8 cellular contexts compared by ENCODE assay signal in the genomic region with DNA sequence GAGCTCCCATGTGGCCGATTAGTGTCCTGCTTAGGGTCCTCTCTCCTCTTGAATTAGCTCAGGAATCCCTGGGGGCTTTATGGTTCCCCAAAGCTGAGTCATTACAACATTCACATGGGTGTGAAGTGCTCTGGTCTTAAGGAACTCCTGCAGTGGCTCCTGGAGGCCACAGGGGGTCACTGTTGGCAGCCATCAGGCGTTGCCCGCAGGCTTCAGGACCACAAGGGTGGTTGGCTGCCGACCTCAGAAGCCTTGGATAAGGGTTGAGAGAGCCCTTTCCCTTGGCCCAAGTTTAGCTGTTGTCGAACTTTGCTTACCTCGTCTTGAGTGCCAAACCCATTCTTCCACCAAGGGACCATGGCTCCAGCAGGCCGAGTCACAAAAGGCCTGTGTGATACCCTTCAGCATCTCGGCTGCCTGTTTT.
A peak's percentile ranks its signal among the peaks of the same experiment; 100 is the strongest.
DNase-seq lines count a peak whose midpoint lies in the region; ATAC-seq, FAIRE-seq and TF ChIP-seq lines count a peak whose summit lies in the region.

No MANE protein-coding gene starts in this region.

- no peak overlapping the region for H3K4me3 Mint-ChIP-seq in activated T-cell treated with anti-CD3 and anti-CD28 coated beads, Interleukin-2, amount 50 U/mL, for 72 hours

- no peak for TF ChIP-seq EP300 in sigmoid colon (IDR thresholded peaks at IDR 0.05)

- no peaks in the 10 kb centered on the region for H4K20me1 ChIP-seq in BLaER1 treated with 17β-estradiol and CSF1 and Interleukin-3, amounts not matched to agents 10 nM and 100 nM

- no peaks in the 10 kb centered on the region for H3K27me3 Mint-ChIP-seq in activated T-cell treated with anti-CD3 and anti-CD28 coated beads, Interleukin-2, amount 50 U/mL, for 72 hours (ENCODE audit: low read depth)

- H3K36me3 ChIP-seq in BLaER1 treated with 17β-estradiol and CSF1 and Interleukin-3, amounts not matched to agents 10 nM and 100 nM = peaks cover 0 to 64% (median 32%) of the 10 kb centered on the region in 11 experiments; a peak in 13 of 22 replicates
- H3K36me3 ChIP-seq in heart left ventricle = no peaks in the 10 kb centered on the region
- no peaks in the 10 kb centered on the region for H3K36me3 ChIP-seq in sigmoid colon

- H3K36me3 Mint-ChIP-seq in activated T-cell treated with anti-CD3 and anti-CD28 coated beads, Interleukin-2, amount 50 U/mL, for 72 hours (ENCODE audit: insufficient read depth in 2 of 2) = no peaks in the 10 kb centered on the region

- WGBS in heart left ventricle, 4 donors = 29 to 44% (median 39%) methylated on average over 8 of the region's 8 CpGs
- WGBS in sigmoid colon, 2 donors = 40 to 57% methylated on average over 8 of the region's 8 CpGs

- H3K4me2 ChIP-seq in BLaER1 treated with 17β-estradiol and CSF1 and Interleukin-3, amounts not matched to agents 10 nM and 100 nM = peak overlapping the region; percentile 61 to 87 (median 74)

- H3K27ac ChIP-seq in BLaER1 treated with 17β-estradiol and CSF1 and Interleukin-3, amounts not matched to agents 10 nM and 100 nM = peak overlapping the region in 10 of 11 experiments; percentile 55 to 79 (median 72); a peak in 19 of 22 replicates
- no peak overlapping the region for H3K27ac ChIP-seq in heart left ventricle
- H3K27ac ChIP-seq in sigmoid colon = no peak overlapping the region

- DNase-seq in NCI-H1694 treated with DMSO at 0.1 percent for 48 hours (lab: John Stamatoyannopoulos, UW) (peak; percentile 21), heart left ventricle (peak; percentile 25 to 76 (median 40)), sigmoid colon (peak; percentile 48), RCC 7860 (ENCODE audit: low spot score) (no peak)
- peak; percentile 40 to 45 for DNase-seq in activated T-cell treated with anti-CD3 and anti-CD28 coated beads, Interleukin-2, amount 50 U/mL, for 72 hours

- peak; percentile 78 for ATAC-seq in GM18519 (IDR thresholded peaks at IDR 0.05; ENCODE audit: low FRiP score, unreplicated experiment)
- peak; percentile 67 for ATAC-seq in HG02870 (IDR thresholded peaks at IDR 0.05; ENCODE audit: unreplicated experiment)
- peak; percentile 66 to 74 for ATAC-seq in activated T-cell treated with anti-CD3 and anti-CD28 coated beads, Interleukin-2, amount 50 U/mL, for 72 hours (replicated peaks in 1 of 2)
- ATAC-seq in heart left ventricle = peak in 3 of 4 donors; percentile 68 to 89 (median 88)

- FAIRE-seq in RCC 7860 (lab: Jason Lieb, UNC) = no peak

- H3K4me3 ChIP-seq in BLaER1 treated with 17β-estradiol and CSF1 and Interleukin-3, amounts not matched to agents 10 nM and 100 nM = no peak overlapping the region
- H3K4me3 ChIP-seq in heart left ventricle (no peak overlapping the region), sigmoid colon (no peak overlapping the region)

- H3K9me3 Mint-ChIP-seq in activated T-cell treated with anti-CD3 and anti-CD28 coated beads, Interleukin-2, amount 50 U/mL, for 72 hours = no peaks in the 10 kb centered on the region

- H3K27me3 ChIP-seq in BLaER1 treated with 17β-estradiol and CSF1 and Interleukin-3, amounts not matched to agents 10 nM and 100 nM = no peaks in the 10 kb centered on the region
- H3K27me3 ChIP-seq in heart left ventricle (no peaks in the 10 kb centered on the region), sigmoid colon (no peaks in the 10 kb centered on the region)

- H3K9me3 ChIP-seq in BLaER1 treated with 17β-estradiol and CSF1 and Interleukin-3, amounts not matched to agents 10 nM and 100 nM (replicated peaks in 1 of 11) = no peaks in the 10 kb centered on the region
- H3K9me3 ChIP-seq in heart left ventricle (no peaks in the 10 kb centered on the region), sigmoid colon (no peaks in the 10 kb centered on the region)

- no peak for TF ChIP-seq POLR2A in heart left ventricle (IDR thresholded peaks at IDR 0.05)
- TF ChIP-seq POLR2A in sigmoid colon (IDR thresholded peaks at IDR 0.05) = no peak

- peaks cover 4% of the 10 kb centered on the region for H3K4me1 Mint-ChIP-seq in activated T-cell treated with anti-CD3 and anti-CD28 coated beads, Interleukin-2, amount 50 U/mL, for 72 hours (ENCODE audit: low read depth)

- intact Hi-C loops in heart left ventricle (cut with DNase I) (loop anchor here in 2 of 10 donors (5.0 to 10.0 kb wide), 3 partner anchors 155 to 212 kb away; no protein-coding TSS in a partner anchor), sigmoid colon (cut with DNase I) (no loop called here)

- peak; percentile 45 to 77 (median 60) for TF ChIP-seq CTCF in heart left ventricle (IDR thresholded peaks at IDR 0.05)
- peak in 1 of 4 experiments; percentile 19 for TF ChIP-seq CTCF in sigmoid colon (IDR thresholded peaks at IDR 0.05)

- peak overlapping the region in 9 of 11 experiments; percentile 19 to 50 (median 36); a peak in 10 of 22 replicates for H3K9ac ChIP-seq in BLaER1 treated with 17β-estradiol and CSF1 and Interleukin-3, amounts not matched to agents 10 nM and 100 nM

- H3K27ac Mint-ChIP-seq in activated T-cell treated with anti-CD3 and anti-CD28 coated beads, Interleukin-2, amount 50 U/mL, for 72 hours = no peak overlapping the region

- H3K4me1 ChIP-seq in BLaER1 treated with 17β-estradiol and CSF1 and Interleukin-3, amounts not matched to agents 10 nM and 100 nM = peaks cover 50 to 73% (median 54%) of the 10 kb centered on the region in 10 experiments
- peaks cover 0 to 16% (median 0%) of the 10 kb centered on the region in 12 donors for H3K4me1 ChIP-seq in heart left ventricle
- H3K4me1 ChIP-seq in sigmoid colon = no peaks in the 10 kb centered on the region

Comparison
In these comparisons a context has a peak if more than half of its experiments do, and no peak if none do; other contexts are left out.
1. H3K27ac ChIP-seq: peak in BLaER1 treated with 17β-estradiol and CSF1 and Interleukin-3, amounts not matched to agents 10 nM and 100 nM (10 of 11); none in heart left ventricle (0 of 12) and sigmoid colon (0 of 4).
2. Peak in every context shown above with its lines, with median percentiles within 50 percentile points of each other: ATAC-seq.